ENCODE assay signal across 11 cellular contexts in the genomic region with DNA sequence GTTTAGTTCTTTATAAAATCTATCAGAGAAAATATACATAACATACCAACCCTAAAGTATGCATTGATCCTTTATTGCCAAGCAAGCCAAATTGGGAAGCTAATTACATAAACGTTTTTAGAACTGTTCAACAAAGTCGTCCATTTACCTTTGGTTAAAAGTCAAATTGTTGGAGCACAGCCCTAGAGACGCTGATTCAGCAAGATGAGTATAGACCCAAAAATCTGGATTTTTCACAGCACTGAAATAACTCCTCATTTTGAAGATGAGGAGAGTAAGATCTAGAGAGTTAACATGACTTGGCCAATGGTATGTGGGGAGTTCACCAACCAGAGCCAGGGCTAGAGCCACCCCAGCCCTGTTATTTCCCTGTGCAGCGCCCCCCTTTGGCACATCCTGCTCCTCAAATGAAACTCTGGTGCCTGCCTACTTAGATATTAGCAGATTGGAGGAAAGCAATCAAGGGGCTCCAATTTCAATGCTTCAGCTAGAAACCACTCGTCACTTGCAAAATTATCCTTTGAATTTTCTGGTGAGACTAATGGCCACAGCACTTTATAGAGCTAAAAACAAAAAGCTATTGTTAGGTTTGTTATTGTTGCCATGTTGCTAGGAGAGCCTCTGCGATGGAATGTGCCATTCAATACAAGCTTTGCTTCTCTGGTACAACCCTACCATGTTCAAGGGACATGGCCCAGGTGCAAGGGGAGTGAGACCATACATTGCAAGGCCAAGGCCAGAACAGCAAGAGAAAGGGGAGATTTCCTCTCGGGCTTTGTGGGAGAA.
DNase-seq lines count a peak whose midpoint lies in the region; ATAC-seq, FAIRE-seq and TF ChIP-seq lines count a peak whose summit lies in the region.
"Had no signal": no experiment of that assay in that cellular context is flagged by ENCODE, and none has a peak within 500 bp of the region (broad histone marks: within the 10 kb centered on the region; RNA-seq: fewer than 3 reads in every experiment).

No MANE protein-coding gene starts in this region.

- TF ChIP-seq CTCF in foreskin keratinocyte (conservative IDR thresholded peaks at IDR 0.05) (peak; percentile 2), osteocyte (IDR thresholded peaks at IDR 0.05) (no peak), suprapubic skin (IDR thresholded peaks at IDR 0.05) (no peak)

- peaks cover 13% of the 10 kb centered on the region for H3K4me1 Mint-ChIP-seq in osteocyte (ENCODE audit: unreplicated experiment)
- H3K4me1 Mint-ChIP-seq in activated T-helper 1 cell treated with anti-CD3 and anti-CD28 coated beads, Interleukin-12 subunit alpha, Interleukin-12 subunit beta, Interleukin-2, Interleukin-4 antibody, amounts not matched to agents 30 ng/mL and 10 ng/mL and 1 ng/mL, durations not matched to agents 14 hours and 24 hours and 36 hours (ENCODE audit: low read depth), result no peaks in the 10 kb centered on the region

- H3K27ac ChIP-seq in SJCRH30, result no peak overlapping the region
- H3K27ac ChIP-seq in foreskin keratinocyte, result no peak overlapping the region
- H3K27ac ChIP-seq in suprapubic skin, result no peak overlapping the region
- H3K27ac ChIP-seq: WERI-Rb-1 had no signal

- no peaks in the 10 kb centered on the region for H3K9me3 ChIP-seq in SJCRH30 (replicated peaks)
- H3K9me3 ChIP-seq in suprapubic skin, result no peaks in the 10 kb centered on the region

- no peak for TF ChIP-seq POLR2A in suprapubic skin (IDR thresholded peaks at IDR 0.05)

- no peak overlapping the region for H3K4me3 ChIP-seq in H7 (ENCODE audit: insufficient read depth, low read depth, low read length)
- no peak overlapping the region for H3K4me3 ChIP-seq in SJCRH30
- no peak overlapping the region for H3K4me3 ChIP-seq in suprapubic skin

- H3K4me1 ChIP-seq in SJCRH30 (peaks cover 12% of the 10 kb centered on the region), foreskin keratinocyte (no peaks in the 10 kb centered on the region), suprapubic skin (no peaks in the 10 kb centered on the region)

- ATAC-seq in foreskin keratinocyte, result no peak
- no peak for ATAC-seq in HG02759 (IDR thresholded peaks at IDR 0.05; ENCODE audit: unreplicated experiment)

- no peaks in the 10 kb centered on the region for H3K27me3 Mint-ChIP-seq in osteocyte (ENCODE audit: unreplicated experiment)
- H3K27me3 Mint-ChIP-seq in activated T-helper 1 cell treated with anti-CD3 and anti-CD28 coated beads, Interleukin-12 subunit alpha, Interleukin-12 subunit beta, Interleukin-2, Interleukin-4 antibody, amounts not matched to agents 30 ng/mL and 10 ng/mL and 1 ng/mL, durations not matched to agents 14 hours and 24 hours and 36 hours (ENCODE audit: insufficient read depth), result no peaks in the 10 kb centered on the region

- H3K27me3 ChIP-seq in H7 (ENCODE audit: control insufficient read depth, insufficient read depth, low read length) (no peaks in the 10 kb centered on the region), SJCRH30 (no peaks in the 10 kb centered on the region), foreskin keratinocyte (no peaks in the 10 kb centered on the region), suprapubic skin (no peaks in the 10 kb centered on the region)

- TF ChIP-seq EP300 in suprapubic skin (IDR thresholded peaks at IDR 0.05), result no peak

- peak overlapping the region; percentile 18 for H3K27ac Mint-ChIP-seq in osteocyte (ENCODE audit: unreplicated experiment)
- H3K27ac Mint-ChIP-seq in activated T-helper 1 cell treated with anti-CD3 and anti-CD28 coated beads, Interleukin-12 subunit alpha, Interleukin-12 subunit beta, Interleukin-2, Interleukin-4 antibody, amounts not matched to agents 30 ng/mL and 10 ng/mL and 1 ng/mL, durations not matched to agents 14 hours and 24 hours and 36 hours, result no peak overlapping the region

- no peak for FAIRE-seq in RCC 7860 (lab: Jason Lieb, UNC)

- H3K36me3 Mint-ChIP-seq in osteocyte (ENCODE audit: unreplicated experiment), result no peaks in the 10 kb centered on the region
- H3K36me3 Mint-ChIP-seq in activated T-helper 1 cell treated with anti-CD3 and anti-CD28 coated beads, Interleukin-12 subunit alpha, Interleukin-12 subunit beta, Interleukin-2, Interleukin-4 antibody, amounts not matched to agents 30 ng/mL and 10 ng/mL and 1 ng/mL, durations not matched to agents 14 hours and 24 hours and 36 hours (ENCODE audit: low read depth), result no peaks in the 10 kb centered on the region

- WGBS in suprapubic skin, result 50% methylated on average over 7 of the region's 7 CpGs

- H3K36me3 ChIP-seq in H7 (replicated peaks; ENCODE audit: control insufficient read depth, insufficient read depth, low read length) (no peaks in the 10 kb centered on the region), SJCRH30 (no peaks in the 10 kb centered on the region), suprapubic skin (no peaks in the 10 kb centered on the region)
- H3K36me3 ChIP-seq: WERI-Rb-1 had no signal

- H3K9me3 Mint-ChIP-seq in osteocyte (ENCODE audit: unreplicated experiment), result no peaks in the 10 kb centered on the region
- no peaks in the 10 kb centered on the region for H3K9me3 Mint-ChIP-seq in activated T-helper 1 cell treated with anti-CD3 and anti-CD28 coated beads, Interleukin-12 subunit alpha, Interleukin-12 subunit beta, Interleukin-2, Interleukin-4 antibody, amounts not matched to agents 30 ng/mL and 10 ng/mL and 1 ng/mL, durations not matched to agents 14 hours and 24 hours and 36 hours

- DNase-seq in H7, result peak; percentile 71
- peak; percentile 32 to 55 for DNase-seq in SJCRH30
- DNase-seq in foreskin keratinocyte, result no peak
- no peak for DNase-seq in osteocyte (ENCODE audit: extremely low spot score, unreplicated experiment)
- no peak for DNase-seq in activated T-helper 1 cell treated with anti-CD3 and anti-CD28 coated beads, Interleukin-12 subunit alpha, Interleukin-12 subunit beta, Interleukin-2, Interleukin-4 antibody, amounts not matched to agents 30 ng/mL and 10 ng/mL and 1 ng/mL, durations not matched to agents 14 hours and 24 hours and 36 hours (ENCODE audit: low spot score)
- no peak for DNase-seq in RCC 7860 (ENCODE audit: low spot score)
- DNase-seq in suprapubic skin (ENCODE audit: low spot score in 2 of 2), result no peak
- DNase-seq: amniotic stem cell, NCI-H1092, WERI-Rb-1 had no signal

- intact Hi-C loops in activated T-helper 1 cell treated with anti-CD3 and anti-CD28 coated beads, Interleukin-12 subunit alpha, Interleukin-12 subunit beta, Interleukin-2, Interleukin-4 antibody, amounts not matched to agents 30 ng/mL and 10 ng/mL and 1 ng/mL, durations not matched to agents 14 hours and 24 hours and 36 hours (cut with micrococcal nuclease), result no loop called here

- no peak overlapping the region for H3K4me3 Mint-ChIP-seq in osteocyte (ENCODE audit: unreplicated experiment)
- H3K4me3 Mint-ChIP-seq in activated T-helper 1 cell treated with anti-CD3 and anti-CD28 coated beads, Interleukin-12 subunit alpha, Interleukin-12 subunit beta, Interleukin-2, Interleukin-4 antibody, amounts not matched to agents 30 ng/mL and 10 ng/mL and 1 ng/mL, durations not matched to agents 14 hours and 24 hours and 36 hours, result no peak overlapping the region

Comparison
In these comparisons a context has a peak if more than half of its experiments do, and no peak if none do; other contexts are left out.
1. DNase-seq: peak in H7 (single experiment) and SJCRH30 (2 of 2); none in foreskin keratinocyte (0 of 2), osteocyte (single experiment), activated T-helper 1 cell treated with anti-CD3 and anti-CD28 coated beads, Interleukin-12 subunit alpha, Interleukin-12 subunit beta, Interleukin-2, Interleukin-4 antibody, amounts not matched to agents 30 ng/mL and 10 ng/mL and 1 ng/mL, durations not matched to agents 14 hours and 24 hours and 36 hours (single experiment), RCC 7860 (single experiment) and suprapubic skin (0 of 2).